27 cellular contexts compared by ENCODE assay signal in genomic region chr3:197512691-197513571, GRCh38. TPM values are rescaled to one million over a fixed set of nuclear protein-coding genes. Genes with fewer than 3 reads are reported as not detected.
A peak's percentile ranks its signal among the peaks of the same experiment; 100 is the strongest.
DNase-seq lines count a peak whose midpoint lies in the region; ATAC-seq and TF ChIP-seq lines count a peak whose summit lies in the region.
"Had no signal": no experiment of that assay in that cellular context is flagged by ENCODE, and none has a peak within 500 bp of the region (broad histone marks: within the 10 kb centered on the region; RNA-seq: fewer than 3 reads in every experiment).

No MANE protein-coding gene starts in this region.

- H4K20me1 ChIP-seq in SU-DHL-6 (ENCODE audit: low read depth, low read length) = no peaks in the 10 kb centered on the region

- H3K9me3 Mint-ChIP-seq in activated CD8-positive, alpha-beta T cell treated with anti-CD3 and anti-CD28 coated beads for 36 hours = peaks cover 2% of the 10 kb centered on the region
- no peaks in the 10 kb centered on the region for H3K9me3 Mint-ChIP-seq in activated CD8-positive, alpha-beta T cell treated with anti-CD3 and anti-CD28 coated beads, Interleukin-2, amount 10 ng/mL, durations not matched to agents 7 days and 5 days (ENCODE audit: insufficient read depth)
- H3K9me3 Mint-ChIP-seq: activated naive CD4-positive, alpha-beta T cell treated with anti-CD3 and anti-CD28 coated beads, Interleukin-2, amount 50 U/mL, for 24 hours; activated T-helper 1 cell treated with anti-CD3 and anti-CD28 coated beads, Interleukin-12 subunit alpha, Interleukin-12 subunit beta, Interleukin-2, Interleukin-4 antibody, amounts not matched to agents 30 ng/mL and 10 ng/mL and 1 ng/mL, durations not matched to agents 14 hours and 24 hours and 36 hours; naive thymus-derived CD4-positive, alpha-beta T cell had no signal

- H3K27me3 ChIP-seq in SU-DHL-6 (ENCODE audit: low read length) = no peaks in the 10 kb centered on the region
- H3K27me3 ChIP-seq in stomach = no peaks in the 10 kb centered on the region
- H3K27me3 ChIP-seq: heart right ventricle, right atrium auricular region, SJSA1 had no signal

- no peaks in the 10 kb centered on the region for H3K9me3 ChIP-seq in SU-DHL-6 (ENCODE audit: insufficient read depth, low read length)
- H3K9me3 ChIP-seq in stomach = no peaks in the 10 kb centered on the region
- H3K9me3 ChIP-seq: heart right ventricle, right atrium auricular region, SJSA1 had no signal

- no peak for ATAC-seq in activated CD8-positive, alpha-beta T cell treated with anti-CD3 and anti-CD28 coated beads for 36 hours
- ATAC-seq in activated CD8-positive, alpha-beta T cell treated with anti-CD3 and anti-CD28 coated beads, Interleukin-2, amount 10 ng/mL, durations not matched to agents 7 days and 5 days = no peak
- ATAC-seq in left colon (peak; percentile 53), GM21447 (IDR thresholded peaks at IDR 0.05; ENCODE audit: unreplicated experiment) (no peak)
- ATAC-seq: activated CD8-positive, alpha-beta memory T cell treated with anti-CD3 and anti-CD28 coated beads, Interleukin-2, amount 10 ng/mL, durations not matched to agents 7 days and 5 days; heart right ventricle; left cardiac atrium; naive thymus-derived CD4-positive, alpha-beta T cell; T-helper 17 cell had no signal

- H3K4me2 ChIP-seq in SU-DHL-6 (ENCODE audit: low read depth, low read length, poor library complexity, severe bottlenecking) = no peak overlapping the region
- H3K4me2 ChIP-seq: KMS-11 had no signal

- CTCF ChIA-PET in activated CD8-positive, alpha-beta T cell treated with anti-CD3 and anti-CD28 coated beads for 36 hours (lab: Charles Lee) = interaction anchor here (0.6 to 1.5 kb wide), 4 partner anchors 11 to 288 kb away, joined by 3 to 6 read pairs (median 4); no protein-coding TSS in a partner anchor
- CTCF ChIA-PET in activated CD8-positive, alpha-beta T cell treated with anti-CD3 and anti-CD28 coated beads, Interleukin-2, amount 10 ng/mL, durations not matched to agents 7 days and 5 days (lab: Charles Lee) = interaction anchor here (1.8 kb wide), 1 partner anchor 288 kb away, joined by 8 read pairs; no protein-coding TSS in a partner anchor

- TF ChIP-seq CTCF in activated CD8-positive, alpha-beta T cell treated with anti-CD3 and anti-CD28 coated beads for 36 hours (IDR thresholded peaks at IDR 0.05) = no peak
- TF ChIP-seq CTCF in SU-DHL-6 (IDR thresholded peaks at IDR 0.05; ENCODE audit: insufficient read depth, low read length, poor library complexity, severe bottlenecking) (no peak), stomach (IDR thresholded peaks at IDR 0.05) (no peak)

- intact Hi-C loops in activated CD8-positive, alpha-beta T cell treated with anti-CD3 and anti-CD28 coated beads for 36 hours (cut with micrococcal nuclease) = no loop called here
- intact Hi-C loops in left colon (cut with DNase I, micrococcal nuclease) = loop anchor here in 1 of 2 donors (5.0 kb wide), 1 partner anchor 256 kb away; no protein-coding TSS in a partner anchor
- intact Hi-C loops in stomach (cut with DNase I; ENCODE audit: low total_unique reads) = no loop called here

- peak overlapping the region; percentile 46 for H3K27ac Mint-ChIP-seq in activated CD8-positive, alpha-beta T cell treated with anti-CD3 and anti-CD28 coated beads for 36 hours
- H3K27ac Mint-ChIP-seq in activated CD8-positive, alpha-beta T cell treated with anti-CD3 and anti-CD28 coated beads, Interleukin-2, amount 10 ng/mL, durations not matched to agents 7 days and 5 days = no peak overlapping the region
- H3K27ac Mint-ChIP-seq: activated CD8-positive, alpha-beta memory T cell treated with anti-CD3 and anti-CD28 coated beads, Interleukin-2, amount 10 ng/mL, durations not matched to agents 7 days and 5 days; activated naive CD4-positive, alpha-beta T cell treated with anti-CD3 and anti-CD28 coated beads, Interleukin-2, amount 50 U/mL, for 24 hours; activated T-helper 1 cell treated with anti-CD3 and anti-CD28 coated beads, Interleukin-12 subunit alpha, Interleukin-12 subunit beta, Interleukin-2, Interleukin-4 antibody, amounts not matched to agents 30 ng/mL and 10 ng/mL and 1 ng/mL, durations not matched to agents 14 hours and 24 hours and 36 hours; T-helper 17 cell had no signal

- TF ChIP-seq EP300 in stomach (IDR thresholded peaks at IDR 0.05) = no peak

- peaks cover 0 to 40% (median 12%) of the 10 kb centered on the region in 4 donors for H3K4me1 ChIP-seq in stomach
- H3K4me1 ChIP-seq: right atrium auricular region had no signal

- no peaks in the 10 kb centered on the region for H3F3A ChIP-seq in SU-DHL-6 (ENCODE audit: insufficient read depth)

- H3K4me3 ChIP-seq in SU-DHL-6 (ENCODE audit: insufficient read depth, low read length, poor library complexity, severe bottlenecking) (no peak overlapping the region), stomach (no peak overlapping the region)
- H3K4me3 ChIP-seq: heart right ventricle, right atrium auricular region, SJSA1 had no signal

- peaks cover 19% of the 10 kb centered on the region for H3K4me1 Mint-ChIP-seq in activated CD8-positive, alpha-beta T cell treated with anti-CD3 and anti-CD28 coated beads for 36 hours (ENCODE audit: low read depth)
- peaks cover 22% of the 10 kb centered on the region for H3K4me1 Mint-ChIP-seq in activated CD8-positive, alpha-beta T cell treated with anti-CD3 and anti-CD28 coated beads, Interleukin-2, amount 10 ng/mL, durations not matched to agents 7 days and 5 days (ENCODE audit: low read depth)

- WGBS in stomach, 5 donors = 58 to 90% (median 69%) methylated on average over 8 to 19 of the region's 19 CpGs

- H3K79me2 ChIP-seq in SU-DHL-6 (ENCODE audit: insufficient read depth, low read length) = no peaks in the 10 kb centered on the region

- peaks cover 49% of the 10 kb centered on the region for H3K36me3 Mint-ChIP-seq in activated CD8-positive, alpha-beta T cell treated with anti-CD3 and anti-CD28 coated beads for 36 hours (ENCODE audit: low read depth)
- H3K36me3 Mint-ChIP-seq in activated CD8-positive, alpha-beta T cell treated with anti-CD3 and anti-CD28 coated beads, Interleukin-2, amount 10 ng/mL, durations not matched to agents 7 days and 5 days (ENCODE audit: low read depth) = peaks cover 63% of the 10 kb centered on the region

- no peak for DNase-seq in activated CD8-positive, alpha-beta T cell treated with anti-CD3 and anti-CD28 coated beads for 36 hours
- no peak for DNase-seq in activated CD8-positive, alpha-beta T cell treated with anti-CD3 and anti-CD28 coated beads, Interleukin-2, amount 10 ng/mL, durations not matched to agents 7 days and 5 days
- DNase-seq in left colon = no peak
- no peak for DNase-seq in stomach
- no peak for DNase-seq in SIG-M5 treated with dmso at 0.1 percent for 504 hours (lab: John Stamatoyannopoulos, UW; ENCODE audit: unreplicated experiment)
- DNase-seq in HuH-7 (ENCODE audit: low spot score) = no peak
- DNase-seq: activated CD4-positive, alpha-beta T cell treated with anti-CD3 and anti-CD28 coated beads for 4 hours; activated CD8-positive, alpha-beta memory T cell treated with anti-CD3 and anti-CD28 coated beads, Interleukin-2, amount 10 ng/mL, durations not matched to agents 7 days and 5 days; CD8-positive, alpha-beta memory T cell; central memory CD4-positive, alpha-beta T cell; heart right ventricle; left cardiac atrium; MV-4-11; naive thymus-derived CD4-positive, alpha-beta T cell; NCI-H2171 treated with DMSO at 0.1 percent for 48 hours; NCI-H524; stimulated activated CD4-positive, alpha-beta T cell treated with anti-CD3 and anti-CD28 coated beads, Interleukin-15, amount 100 ng/mL, for 24 hours; T-helper 17 cell had no signal

- no peak overlapping the region for H2AFZ ChIP-seq in SU-DHL-6 (ENCODE audit: low read depth, low read length, severe bottlenecking)

- no peaks in the 10 kb centered on the region for H3K36me3 ChIP-seq in SU-DHL-6 (ENCODE audit: low read length)
- H3K36me3 ChIP-seq in stomach = peaks cover 0 to 40% (median 16%) of the 10 kb centered on the region in 4 donors
- H3K36me3 ChIP-seq: right atrium auricular region, SJSA1 had no signal

- TF ChIP-seq POLR2A in stomach (IDR thresholded peaks at IDR 0.05) = no peak

- POLR2A ChIA-PET in activated CD8-positive, alpha-beta T cell treated with anti-CD3 and anti-CD28 coated beads for 36 hours (lab: Charles Lee) = interaction anchor here (0.6 kb wide), 1 partner anchor 105 kb away, joined by 3 read pairs; no protein-coding TSS in a partner anchor
- POLR2A ChIA-PET in activated CD8-positive, alpha-beta T cell treated with anti-CD3 and anti-CD28 coated beads, Interleukin-2, amount 10 ng/mL, durations not matched to agents 7 days and 5 days (lab: Charles Lee) = no interaction called here

- H3K27ac ChIP-seq in SU-DHL-6 (ENCODE audit: low read depth, low read length) (0 out of 2 replicates have a peak overlapping the region, but pooled peaks have one; percentile 12), stomach (peak overlapping the region in 3 of 5 donors; percentile 15 to 36 (median 16))
- H3K27ac ChIP-seq: epithelial cell of prostate, heart right ventricle, KMS-11, right atrium auricular region, SJSA1 had no signal

- H3K9ac ChIP-seq in SU-DHL-6 (ENCODE audit: low read length) = no peak overlapping the region
- H3K9ac ChIP-seq: KMS-11 had no signal

- no peaks in the 10 kb centered on the region for H3K9me2 ChIP-seq in SU-DHL-6 (replicated peaks; ENCODE audit: insufficient read depth, low read length)

- no peaks in the 10 kb centered on the region for H3K27me3 Mint-ChIP-seq in activated CD8-positive, alpha-beta T cell treated with anti-CD3 and anti-CD28 coated beads for 36 hours
- no peaks in the 10 kb centered on the region for H3K27me3 Mint-ChIP-seq in activated CD8-positive, alpha-beta T cell treated with anti-CD3 and anti-CD28 coated beads, Interleukin-2, amount 10 ng/mL, durations not matched to agents 7 days and 5 days (ENCODE audit: low read depth)
- H3K27me3 Mint-ChIP-seq: activated CD8-positive, alpha-beta memory T cell treated with anti-CD3 and anti-CD28 coated beads, Interleukin-2, amount 10 ng/mL, durations not matched to agents 7 days and 5 days; activated naive CD4-positive, alpha-beta T cell treated with anti-CD3 and anti-CD28 coated beads, Interleukin-2, amount 50 U/mL, for 24 hours; CD8-positive, alpha-beta memory T cell; naive thymus-derived CD4-positive, alpha-beta T cell; T-helper 17 cell had no signal

- no peak overlapping the region for H3K4me3 Mint-ChIP-seq in activated CD8-positive, alpha-beta T cell treated with anti-CD3 and anti-CD28 coated beads for 36 hours
- H3K4me3 Mint-ChIP-seq in activated CD8-positive, alpha-beta T cell treated with anti-CD3 and anti-CD28 coated beads, Interleukin-2, amount 10 ng/mL, durations not matched to agents 7 days and 5 days = no peak overlapping the region
- H3K4me3 Mint-ChIP-seq: activated CD8-positive, alpha-beta memory T cell treated with anti-CD3 and anti-CD28 coated beads, Interleukin-2, amount 10 ng/mL, durations not matched to agents 7 days and 5 days; activated naive CD4-positive, alpha-beta T cell treated with anti-CD3 and anti-CD28 coated beads, Interleukin-2, amount 50 U/mL, for 24 hours; activated T-helper 1 cell treated with anti-CD3 and anti-CD28 coated beads, Interleukin-12 subunit alpha, Interleukin-12 subunit beta, Interleukin-2, Interleukin-4 antibody, amounts not matched to agents 30 ng/mL and 10 ng/mL and 1 ng/mL, durations not matched to agents 14 hours and 24 hours and 36 hours; CD8-positive, alpha-beta memory T cell; naive thymus-derived CD4-positive, alpha-beta T cell; T-helper 17 cell had no signal

RNA-seq across cellular contexts. Expression of gene BDH1, which starts 42.8 kb away (rescaled TPM):
- total RNA-seq in activated CD8-positive, alpha-beta T cell treated with anti-CD3 and anti-CD28 coated beads for 36 hours = 100 to 1,000 TPM; 118 to 126 TPM
- 100 to 1,000 TPM; 166 to 171 TPM for total RNA-seq in activated CD8-positive, alpha-beta T cell treated with anti-CD3 and anti-CD28 coated beads, Interleukin-2, amount 10 ng/mL, durations not matched to agents 7 days and 5 days
- total RNA-seq in left colon (100 to 1,000 TPM; 161 to 208 TPM), stomach (100 to 1,000 TPM in 1 of 5 donors, 10 to 100 TPM in 3, 1 to 10 TPM in 1; 3.5 to 128 (median 20.5) TPM)
- 10 to 100 TPM; 10.6 to 37.5 (median 20.6) TPM for polyA plus RNA-seq in stomach
- total RNA-seq: A172 had no signal
